8 cellular contexts compared by ENCODE assay signal in genomic region chr15:75723847-75724660, GRCh38. TPM values are rescaled to one million over a fixed set of nuclear protein-coding genes. Genes with fewer than 3 reads are reported as not detected.
DNase-seq lines count a peak whose midpoint lies in the region; ATAC-seq and TF ChIP-seq lines count a peak whose summit lies in the region.

No MANE protein-coding gene starts in this region.

- intact Hi-C loops in left ventricle myocardium inferior (cut with micrococcal nuclease) (no loop called here), prostate gland (cut with DNase I) (no loop called here)

- H3K27ac ChIP-seq in left ventricle myocardium inferior (replicated peaks) (peak overlapping the region; percentile 53), prostate gland (no peak overlapping the region)

- in situ Hi-C loops in astrocyte of the cerebellum (cut with HindIII; ENCODE audit: low sequenced_read_pairs): no loop called here

- TF ChIP-seq CTCF in astrocyte of the cerebellum (IDR thresholded peaks at IDR 0.05; ENCODE audit: low read depth, low read length, missing control alignments) (no peak), left ventricle myocardium inferior (IDR thresholded peaks at IDR 0.05; ENCODE audit: borderline replicate concordance) (no peak), prostate gland (IDR thresholded peaks at IDR 0.05) (no peak)

- no peaks in the 10 kb centered on the region for H3K27me3 ChIP-seq in left ventricle myocardium inferior (ENCODE audit: low read depth)
- H3K27me3 ChIP-seq in prostate gland (replicated peaks; ENCODE audit: insufficient read depth): no peaks in the 10 kb centered on the region

- ATAC-seq in HG02623 (IDR thresholded peaks at IDR 0.05; ENCODE audit: unreplicated experiment) (peak; percentile 53), GM18858 (IDR thresholded peaks at IDR 0.05; ENCODE audit: unreplicated experiment) (no peak), GM18873 (IDR thresholded peaks at IDR 0.05; ENCODE audit: low FRiP score, unreplicated experiment) (no peak)

- H3K9me3 ChIP-seq in left ventricle myocardium inferior (replicated peaks): no peaks in the 10 kb centered on the region
- no peaks in the 10 kb centered on the region for H3K9me3 ChIP-seq in prostate gland

- peak; percentile 56 for DNase-seq in COR-L47 (lab: John Stamatoyannopoulos, UW)
- DNase-seq in NOMO-1 treated with dmso at 0.1 percent for 144 hours (lab: John Stamatoyannopoulos, UW; ENCODE audit: unreplicated experiment): peak; percentile 28
- DNase-seq in astrocyte of the cerebellum (ENCODE audit: low read depth): peak; percentile 88
- peak; percentile 84 for DNase-seq in left ventricle myocardium inferior
- DNase-seq in prostate gland (ENCODE audit: low spot score): peak; percentile 80

- H3K36me3 ChIP-seq in left ventricle myocardium inferior (no peaks in the 10 kb centered on the region), prostate gland (no peaks in the 10 kb centered on the region)

- TF ChIP-seq POLR2A in prostate gland (IDR thresholded peaks at IDR 0.05): peak; percentile 11

- 22% methylated on average over 9 of the region's 9 CpGs for WGBS in prostate gland

- no peak overlapping the region for H3K4me3 ChIP-seq in astrocyte of the cerebellum (ENCODE audit: low read depth, low read length)
- H3K4me3 ChIP-seq in left ventricle myocardium inferior: no peak overlapping the region
- H3K4me3 ChIP-seq in prostate gland: no peak overlapping the region

- H3K4me1 ChIP-seq in left ventricle myocardium inferior (peaks cover 28% of the 10 kb centered on the region), prostate gland (replicated peaks) (no peaks in the 10 kb centered on the region)

RNA-seq across cellular contexts. Expression of gene CSPG4, which starts 11.4 kb away (rescaled TPM):
- 9.1 TPM for total RNA-seq in left ventricle myocardium inferior
- 10 to 100 TPM; 14.3 to 29.4 TPM for total RNA-seq in prostate gland

Comparison
In these comparisons a context has a peak if more than half of its experiments do, and no peak if none do; other contexts are left out.
1. DNase-seq: peak in every context shown above with its lines; median percentile 88 in astrocyte of the cerebellum; 84 in left ventricle myocardium inferior; 80 in prostate gland; 56 in COR-L47; 28 in NOMO-1 treated with dmso at 0.1 percent for 144 hours.